Comparison of ENCODE assay signal across 8 cellular contexts in the genomic region with DNA sequence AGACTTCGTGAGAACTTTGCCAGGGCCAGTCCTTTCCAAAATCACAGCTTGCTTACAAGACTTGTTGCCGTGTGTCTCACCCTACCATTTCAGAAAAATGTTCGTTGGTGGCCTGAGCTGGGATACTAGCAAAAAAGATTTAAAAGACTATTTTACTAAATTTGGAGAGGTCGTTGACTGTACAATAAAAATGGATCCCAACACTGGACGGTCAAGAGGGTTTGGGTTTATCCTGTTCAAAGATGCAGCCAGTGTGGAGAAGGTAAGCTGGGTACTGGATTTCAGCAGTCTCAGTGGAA. TPM values are rescaled to one million over a fixed set of nuclear protein-coding genes. Genes with fewer than 3 reads are reported as not detected.
A peak's percentile ranks its signal among the peaks of the same experiment; 100 is the strongest.
DNase-seq lines count a peak whose midpoint lies in the region; ATAC-seq, FAIRE-seq and TF ChIP-seq lines count a peak whose summit lies in the region.

No MANE protein-coding gene starts in this region.

- H3K4me3 ChIP-seq in astrocyte (ENCODE audit: insufficient read depth, low read depth, low read length): peak overlapping the region; percentile 100
- H3K4me3 ChIP-seq in liver (ENCODE audit: low read depth in 1 of 3, low read length in 3 of 3): peak overlapping the region; percentile 51 to 99 (median 97)
- H3K4me3 ChIP-seq in thoracic aorta: peak overlapping the region; percentile 96

- H3K27ac ChIP-seq in astrocyte (ENCODE audit: low read depth, low read length) (peak overlapping the region; percentile 72), liver (ENCODE audit: low read depth in 1 of 2, low read length in 2 of 2) (peak overlapping the region; percentile 80 to 93), thoracic aorta (peak overlapping the region; percentile 90 to 97)

- peak overlapping the region; percentile 80 for H3K27ac Mint-ChIP-seq in activated CD4-positive, alpha-beta T cell treated with anti-CD3 and anti-CD28 coated beads, Interleukin-2, amount 10 ng/mL, durations not matched to agents 7 days and 5 days
- peak overlapping the region; percentile 8 for H3K27ac Mint-ChIP-seq in astrocyte (ENCODE audit: unreplicated experiment)

- no peaks in the 10 kb centered on the region for H3K9me3 Mint-ChIP-seq in activated CD4-positive, alpha-beta T cell treated with anti-CD3 and anti-CD28 coated beads, Interleukin-2, amount 10 ng/mL, durations not matched to agents 7 days and 5 days
- H3K9me3 Mint-ChIP-seq in astrocyte (ENCODE audit: unreplicated experiment): peaks cover 2% of the 10 kb centered on the region

- H3K36me3 ChIP-seq in astrocyte (ENCODE audit: insufficient read depth, low read length) (peaks cover 48% of the 10 kb centered on the region), liver (ENCODE audit: control insufficient read depth in 4 of 4, insufficient read depth in 3 of 4, low read depth in 1 of 4, low read length in 3 of 4) (peaks cover 20 to 44% (median 35%) of the 10 kb centered on the region in 4 donors), thoracic aorta (peaks cover 22% of the 10 kb centered on the region)

- no peak for TF ChIP-seq RAD21 in liver (IDR thresholded peaks at IDR 0.05)

- H3K79me2 ChIP-seq in astrocyte (ENCODE audit: insufficient read depth, low read length): peaks cover 68% of the 10 kb centered on the region

- CTCF ChIA-PET in activated CD4-positive, alpha-beta T cell treated with anti-CD3 and anti-CD28 coated beads, Interleukin-2, amount 10 ng/mL, durations not matched to agents 7 days and 5 days (lab: Charles Lee): interaction anchor here (1.1 kb wide), 1 partner anchor 10 kb away, joined by 3 read pairs; no protein-coding TSS in a partner anchor

- H3K4me1 Mint-ChIP-seq in activated CD4-positive, alpha-beta T cell treated with anti-CD3 and anti-CD28 coated beads, Interleukin-2, amount 10 ng/mL, durations not matched to agents 7 days and 5 days: peaks cover 47% of the 10 kb centered on the region
- H3K4me1 Mint-ChIP-seq in astrocyte (ENCODE audit: low read depth, unreplicated experiment): peaks cover 27% of the 10 kb centered on the region

- peaks cover 2% of the 10 kb centered on the region for H3K27me3 Mint-ChIP-seq in activated CD4-positive, alpha-beta T cell treated with anti-CD3 and anti-CD28 coated beads, Interleukin-2, amount 10 ng/mL, durations not matched to agents 7 days and 5 days
- H3K27me3 Mint-ChIP-seq in astrocyte (ENCODE audit: low read depth, unreplicated experiment): no peaks in the 10 kb centered on the region

- DNase-seq in activated CD4-positive, alpha-beta T cell treated with anti-CD3 and anti-CD28 coated beads, Interleukin-2, amount 10 ng/mL, durations not matched to agents 7 days and 5 days: no peak
- DNase-seq in activated CD4-positive, alpha-beta T cell treated with anti-CD3 and anti-CD28 coated beads for 4 hours: no peak
- DNase-seq in astrocyte (ENCODE audit: low read depth) (no peak), thoracic aorta (ENCODE audit: low spot score) (no peak)
- DNase-seq in stimulated activated CD4-positive, alpha-beta T cell treated with anti-CD3 and anti-CD28 coated beads, Interleukin-12 subunit alpha, Interleukin-12 subunit beta, amount 100 ng/mL, for 4 hours: no peak

- H3K9me3 ChIP-seq in astrocyte (ENCODE audit: insufficient read depth, low read depth, low read length) (no peaks in the 10 kb centered on the region), liver (ENCODE audit: control insufficient read depth in 4 of 4, low read length in 3 of 4) (no peaks in the 10 kb centered on the region), thoracic aorta (no peaks in the 10 kb centered on the region)

- H4K20me1 ChIP-seq in astrocyte (ENCODE audit: insufficient read depth, low read length): peaks cover 55% of the 10 kb centered on the region

- H3K9ac ChIP-seq in astrocyte (ENCODE audit: low read length) (peak overlapping the region; percentile 90), liver (ENCODE audit: low read depth in 1 of 2, low read length in 2 of 2) (peak overlapping the region in 1 of 2 donors; percentile 86)

- H3K27me3 ChIP-seq in astrocyte (ENCODE audit: insufficient read depth, low read length) (no peaks in the 10 kb centered on the region), liver (ENCODE audit: control insufficient read depth in 4 of 4, insufficient read depth in 4 of 4, low read length in 3 of 4) (no peaks in the 10 kb centered on the region), thoracic aorta (replicated peaks; ENCODE audit: insufficient read depth) (no peaks in the 10 kb centered on the region)

- TF ChIP-seq CTCF in astrocyte (IDR thresholded peaks at IDR 0.05; ENCODE audit: insufficient read depth, low read depth, low read length) (no peak), liver (IDR thresholded peaks at IDR 0.05; ENCODE audit: low read depth, low read length, missing input control) (no peak), thoracic aorta (IDR thresholded peaks at IDR 0.05) (no peak)

- no peak for FAIRE-seq in astrocyte (lab: Jason Lieb, UNC)

- ATAC-seq in thoracic aorta (ENCODE audit: insufficient number of reproducible peaks, low FRiP score, low read depth): no peak
- ATAC-seq in GM18520 (IDR thresholded peaks at IDR 0.05; ENCODE audit: unreplicated experiment): no peak
- ATAC-seq in HG03520 (IDR thresholded peaks at IDR 0.05; ENCODE audit: unreplicated experiment): no peak

- peak overlapping the region; percentile 84 for H3K4me3 Mint-ChIP-seq in activated CD4-positive, alpha-beta T cell treated with anti-CD3 and anti-CD28 coated beads, Interleukin-2, amount 10 ng/mL, durations not matched to agents 7 days and 5 days
- peak overlapping the region; percentile 85 for H3K4me3 Mint-ChIP-seq in astrocyte (ENCODE audit: unreplicated experiment)

- H3K4me2 ChIP-seq in astrocyte (ENCODE audit: low read length): peak overlapping the region; percentile 98

- no peak overlapping the region for H2AFZ ChIP-seq in astrocyte (ENCODE audit: low read depth, low read length)

- H3K4me1 ChIP-seq in astrocyte (ENCODE audit: insufficient read depth, low read length) (peaks cover 28% of the 10 kb centered on the region), liver (ENCODE audit: control insufficient read depth in 4 of 4, insufficient read depth in 4 of 4, low read length in 3 of 4) (peaks cover 9 to 32% (median 29%) of the 10 kb centered on the region in 4 donors), thoracic aorta (ENCODE audit: control insufficient read depth in 1 of 2, low read depth in 2 of 2) (peaks cover 10 to 31% of the 10 kb centered on the region in 2 donors)

- POLR2A ChIA-PET in activated CD4-positive, alpha-beta T cell treated with anti-CD3 and anti-CD28 coated beads, Interleukin-2, amount 10 ng/mL, durations not matched to agents 7 days and 5 days (lab: Charles Lee): no interaction called here

- 18% methylated on average over 5 of the region's 5 CpGs for WGBS in liver

- H3K36me3 Mint-ChIP-seq in activated CD4-positive, alpha-beta T cell treated with anti-CD3 and anti-CD28 coated beads, Interleukin-2, amount 10 ng/mL, durations not matched to agents 7 days and 5 days (ENCODE audit: low read depth): peaks cover 53% of the 10 kb centered on the region
- peaks cover 27% of the 10 kb centered on the region for H3K36me3 Mint-ChIP-seq in astrocyte (ENCODE audit: low read depth, unreplicated experiment)

TF ChIP-seq in liver, 16 proteins besides CTCF, POLR2A, EP300 and RAD21:
- TF ChIP-seq YY1 (IDR thresholded peaks at IDR 0.05) (peak; percentile 9), SP1 (IDR thresholded peaks at IDR 0.05) (no peak)

RNA-seq across cellular contexts. Expression of a gene that starts 1.4 kb away (rescaled TPM):
- 100 to 1,000 TPM; 185 to 215 TPM for total RNA-seq in activated CD4-positive, alpha-beta T cell treated with anti-CD3 and anti-CD28 coated beads, Interleukin-2, amount 10 ng/mL, durations not matched to agents 7 days and 5 days
- total RNA-seq in astrocyte (184 and 199 TPM in 2 replicates), liver (10 to 100 TPM; 41.4 to 59.4 TPM), thoracic aorta (100 to 1,000 TPM in 1 of 2 donors, 10 to 100 TPM in 1; 66.3 to 124 TPM)
- 10 to 100 TPM; 33.7 to 66.3 TPM for polyA plus RNA-seq in liver

RNA-seq across cellular contexts. Expression of a gene that starts 18.5 kb away (rescaled TPM):
- total RNA-seq in activated CD4-positive, alpha-beta T cell treated with anti-CD3 and anti-CD28 coated beads, Interleukin-2, amount 10 ng/mL, durations not matched to agents 7 days and 5 days: not detected
- total RNA-seq in astrocyte: not detected in 2 replicates
- total RNA-seq in liver: not detected
- not detected for polyA plus RNA-seq in liver
- total RNA-seq in thoracic aorta: not detected

RNA-seq across cellular contexts. Expression of a gene that starts 26.9 kb away (rescaled TPM):
- 100 to 1,000 TPM; 126 to 138 TPM for total RNA-seq in activated CD4-positive, alpha-beta T cell treated with anti-CD3 and anti-CD28 coated beads, Interleukin-2, amount 10 ng/mL, durations not matched to agents 7 days and 5 days
- total RNA-seq in astrocyte (26.5 and 27.5 TPM in 2 replicates), liver (100 to 1,000 TPM in 1 of 2 donors, 10 to 100 TPM in 1; 25.6 to 103 TPM), thoracic aorta (10 to 100 TPM; 78.3 to 94.8 TPM)
- 10 to 100 TPM; 38.3 to 51.7 TPM for polyA plus RNA-seq in liver

RNA-seq across cellular contexts. Expression of a gene that starts 52.0 kb away (rescaled TPM):
- total RNA-seq in activated CD4-positive, alpha-beta T cell treated with anti-CD3 and anti-CD28 coated beads, Interleukin-2, amount 10 ng/mL, durations not matched to agents 7 days and 5 days: 100 to 1,000 TPM; 145 TPM
- total RNA-seq in astrocyte: 135 and 149 TPM in 2 replicates
- 10 to 100 TPM; 44.1 to 59.2 TPM for total RNA-seq in liver
- polyA plus RNA-seq in liver: 100 to 1,000 TPM in 1 of 2 donors, 10 to 100 TPM in 1; 66.1 to 124 TPM
- total RNA-seq in thoracic aorta: 100 to 1,000 TPM in 1 of 2 donors, 10 to 100 TPM in 1; 99.4 to 107 TPM
